12 cellular contexts compared by ENCODE assay signal in genomic region chr18:13437034-13437433, GRCh38.
DNase-seq lines count a peak whose midpoint lies in the region; ATAC-seq and TF ChIP-seq lines count a peak whose summit lies in the region.
"Had no signal": no experiment of that assay in that cellular context is flagged by ENCODE, and none has a peak within 500 bp of the region (broad histone marks: within the 10 kb centered on the region; RNA-seq: fewer than 3 reads in every experiment).

No MANE protein-coding gene starts in this region.

- CTCF ChIA-PET in T-cell (lab: Charles Lee): no interaction called here

- TF ChIP-seq POLR2A in upper lobe of left lung (IDR thresholded peaks at IDR 0.05): no peak

- H3K36me3 ChIP-seq in right atrium auricular region (no peaks in the 10 kb centered on the region), upper lobe of left lung (no peaks in the 10 kb centered on the region)

- TF ChIP-seq CTCF in right atrium auricular region (IDR thresholded peaks at IDR 0.05): no peak
- TF ChIP-seq CTCF in upper lobe of left lung (IDR thresholded peaks at IDR 0.05): no peak

- ATAC-seq in Right ventricle myocardium superior (ENCODE audit: poor library complexity): peak; percentile 32
- ATAC-seq in T-cell (replicated peaks in 1 of 4): peak in 3 of 4 experiments; percentile 18 to 35 (median 25)
- peak; percentile 56 to 61 for ATAC-seq in upper lobe of left lung (ENCODE audit: low FRiP score in 2 of 2)
- no peak for ATAC-seq in HG02763 (IDR thresholded peaks at IDR 0.05; ENCODE audit: unreplicated experiment)
- no peak for ATAC-seq in GM21717 (IDR thresholded peaks at IDR 0.05; ENCODE audit: unreplicated experiment)
- ATAC-seq: foreskin keratinocyte had no signal

- H3K4me1 Mint-ChIP-seq in T-cell: peaks cover 50 to 65% (median 63%) of the 10 kb centered on the region in 3 donors

- H3K9me3 Mint-ChIP-seq in T-cell: no peaks in the 10 kb centered on the region

- DNase-seq in Right ventricle myocardium superior: no peak
- no peak for DNase-seq in right atrium auricular region (ENCODE audit: low spot score)
- peak in 1 of 34 experiments; percentile 22 for DNase-seq in T-cell
- peak; percentile 62 for DNase-seq in cerebellar cortex (ENCODE audit: low spot score)
- no peak for DNase-seq in upper lobe of left lung
- no peak for DNase-seq in T1000 (lab: John Stamatoyannopoulos, UW)
- DNase-seq: foreskin keratinocyte; stimulated activated CD4-positive, alpha-beta T cell treated with anti-CD3 and anti-CD28 coated beads, Interleukin-12 subunit alpha, Interleukin-12 subunit beta, amount 100 ng/mL, for 4 hours had no signal

- peaks cover 0 to 23% of the 10 kb centered on the region in 2 donors for H3K4me1 ChIP-seq in right atrium auricular region
- H3K4me1 ChIP-seq in upper lobe of left lung: peaks cover 0 to 12% (median 3%) of the 10 kb centered on the region in 4 donors
- H3K4me1 ChIP-seq: foreskin keratinocyte had no signal

- H3K27me3 ChIP-seq in right atrium auricular region (no peaks in the 10 kb centered on the region), upper lobe of left lung (no peaks in the 10 kb centered on the region)
- H3K27me3 ChIP-seq: foreskin keratinocyte had no signal

- no peak for TF ChIP-seq EP300 in upper lobe of left lung (IDR thresholded peaks at IDR 0.05)

- H3K36me3 Mint-ChIP-seq in T-cell: no peaks in the 10 kb centered on the region

- peak overlapping the region; percentile 72 to 76 (median 76) for H3K4me3 Mint-ChIP-seq in T-cell

- H3K27me3 Mint-ChIP-seq in T-cell: no peaks in the 10 kb centered on the region

- H3K4me3 ChIP-seq in right atrium auricular region (no peak overlapping the region), upper lobe of left lung (no peak overlapping the region)

- intact Hi-C loops in Right ventricle myocardium superior (cut with DNase I): no loop called here

- no peaks in the 10 kb centered on the region for H3K9me3 ChIP-seq in right atrium auricular region
- H3K9me3 ChIP-seq in upper lobe of left lung: no peaks in the 10 kb centered on the region

- WGBS in upper lobe of left lung, 2 donors: 57 to 100% methylated on average over 2 to 6 of the region's 6 CpGs

- peak overlapping the region; percentile 94 to 96 for H3K27ac Mint-ChIP-seq in T-cell
- H3K27ac Mint-ChIP-seq: B cell had no signal

- H3K27ac ChIP-seq in right atrium auricular region: peak overlapping the region in 1 of 2 donors; percentile 73
- peak overlapping the region in 1 of 4 donors; percentile 57 for H3K27ac ChIP-seq in upper lobe of left lung
- H3K27ac ChIP-seq: foreskin keratinocyte, RWPE1 had no signal

- POLR2A ChIA-PET in T-cell (lab: Charles Lee): no interaction called here

Comparison
In these comparisons a context has a peak if more than half of its experiments do, and no peak if none do; other contexts are left out.
1. ATAC-seq: peak in Right ventricle myocardium superior (single experiment), T-cell (3 of 4) and upper lobe of left lung (2 of 2); none in HG02763 (single experiment) and GM21717 (single experiment).